In the genomic region with DNA sequence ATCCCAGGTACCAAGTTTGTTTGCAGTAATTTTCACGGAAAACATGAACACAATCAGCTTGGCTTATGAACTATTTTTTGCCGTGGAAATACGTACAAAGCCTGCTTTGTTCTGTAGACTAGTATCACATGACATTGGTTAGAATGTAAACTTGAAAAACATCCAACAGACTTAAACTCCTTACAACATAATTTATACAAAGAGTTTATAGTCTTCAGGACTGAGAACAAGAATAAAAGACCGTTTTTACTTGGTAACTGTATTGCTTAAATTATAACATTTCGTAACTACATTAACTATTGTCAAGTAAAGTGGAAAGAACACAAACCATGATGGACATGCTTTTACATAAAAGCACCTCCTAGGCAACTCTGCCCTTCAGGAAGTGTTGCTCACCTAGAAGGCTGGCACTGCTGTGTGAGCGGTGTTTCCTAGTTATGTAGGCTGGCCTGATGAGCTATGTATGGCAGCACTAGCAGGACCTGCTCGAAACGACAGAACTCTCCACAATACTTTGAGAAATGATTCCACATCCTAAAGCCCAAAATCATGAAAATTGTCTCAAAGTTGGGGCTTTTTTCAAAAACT, we compare ENCODE assay signal across 16 cellular contexts. TPM values are rescaled to one million over a fixed set of nuclear protein-coding genes. Genes with fewer than 3 reads are reported as not detected.
DNase-seq lines count a peak whose midpoint lies in the region; ATAC-seq and TF ChIP-seq lines count a peak whose summit lies in the region.
"Had no signal": no experiment of that assay in that cellular context is flagged by ENCODE, and none has a peak within 500 bp of the region (broad histone marks: within the 10 kb centered on the region; RNA-seq: fewer than 3 reads in every experiment).

No MANE protein-coding gene starts in this region.

- ATAC-seq in naive thymus-derived CD4-positive, alpha-beta T cell, result no peak
- ATAC-seq in HG03159 (IDR thresholded peaks at IDR 0.05; ENCODE audit: unreplicated experiment), result no peak

- CTCF ChIA-PET in naive thymus-derived CD4-positive, alpha-beta T cell (lab: Charles Lee), result interaction anchor here (0.6 to 2.8 kb wide), 11 partner anchors 11 to 393 kb away, joined by 3 to 21 read pairs (median 3); no protein-coding TSS in a partner anchor

- POLR2A ChIA-PET in naive thymus-derived CD4-positive, alpha-beta T cell (lab: Charles Lee), result interaction anchor here (0.9 to 7.9 kb wide), 2 partner anchors 21 to 38 kb away, joined by 3 to 97 read pairs; partner anchors contain the start of gene WDR1

- TF ChIP-seq EP300 in esophagus muscularis mucosa (IDR thresholded peaks at IDR 0.05), result no peak

- H3K4me1 ChIP-seq in ACC112 (ENCODE audit: control insufficient read depth, insufficient read depth, low read length, unreplicated experiment) (peaks cover 3% of the 10 kb centered on the region), esophagus muscularis mucosa (peaks cover 0 to 40% (median 26%) of the 10 kb centered on the region in 4 donors)
- H3K4me1 ChIP-seq in naive thymus-derived CD4-positive, alpha-beta T cell (ENCODE audit: control insufficient read depth in 2 of 2, insufficient read depth in 2 of 2, low read length in 2 of 2), result peaks cover 8 to 42% of the 10 kb centered on the region in 2 donors
- H3K4me1 ChIP-seq: uterus had no signal

- 17% methylated on average over 8 of the region's 8 CpGs for WGBS in esophagus muscularis mucosa

- H3K36me3 ChIP-seq in ACC112 (ENCODE audit: insufficient read depth, low read length) (no peaks in the 10 kb centered on the region), esophagus muscularis mucosa (no peaks in the 10 kb centered on the region)
- H3K36me3 ChIP-seq in naive thymus-derived CD4-positive, alpha-beta T cell (ENCODE audit: control insufficient read depth in 2 of 3, insufficient read depth in 3 of 3, low read length in 3 of 3), result no peaks in the 10 kb centered on the region
- H3K36me3 ChIP-seq: uterus had no signal

- peak overlapping the region; percentile 82 for H2AFZ ChIP-seq in ACC112 (ENCODE audit: low read length, unreplicated experiment)

- H3K27me3 Mint-ChIP-seq in naive thymus-derived CD4-positive, alpha-beta T cell, result no peaks in the 10 kb centered on the region
- H3K27me3 Mint-ChIP-seq: activated T-helper 17 cell treated with anti-CD3 and anti-CD28 coated beads, Interleukin-2, amount 50 U/mL, for 72 hours; stimulated activated naive CD8-positive, alpha-beta T cell treated with anti-CD3 and anti-CD28 coated beads, Interleukin-15, Interleukin-2, amounts not matched to agents 100 ng/mL and 50 ng/mL, for 24 hours had no signal

- no peaks in the 10 kb centered on the region for H3K9me3 ChIP-seq in esophagus muscularis mucosa
- no peaks in the 10 kb centered on the region for H3K9me3 ChIP-seq in naive thymus-derived CD4-positive, alpha-beta T cell (ENCODE audit: control insufficient read depth in 2 of 3, low read length in 3 of 3)
- H3K9me3 ChIP-seq: uterus had no signal

- peak; percentile 33 for DNase-seq in NCI-H1048 (lab: John Stamatoyannopoulos, UW)
- no peak for DNase-seq in esophagus muscularis mucosa (ENCODE audit: extremely low spot score)
- DNase-seq in naive thymus-derived CD4-positive, alpha-beta T cell, result peak in 6 of 9 donors; percentile 4 to 48 (median 26)
- DNase-seq in NCI-H345 (lab: John Stamatoyannopoulos, UW), result no peak
- no peak for DNase-seq in middle frontal gyrus (ENCODE audit: extremely low spot score, low spot score)
- no peak for DNase-seq in COLO668 (lab: John Stamatoyannopoulos, UW; ENCODE audit: unreplicated experiment)
- DNase-seq: activated B cell treated with CpG ODN at 0.5 μM for 24 hours, SHP77 treated with DMSO at 0.1 percent for 48 hours had no signal

- TF ChIP-seq CTCF in esophagus muscularis mucosa (IDR thresholded peaks at IDR 0.05), result no peak

- intact Hi-C loops in esophagus muscularis mucosa (cut with DNase I), result loop anchor here (1.0 to 5.0 kb wide), 3 partner anchors 36 to 394 kb away; no protein-coding TSS in a partner anchor
- intact Hi-C loops in naive thymus-derived CD4-positive, alpha-beta T cell (cut with micrococcal nuclease), result loop anchor here in 1 of 2 donors (2.0 kb wide), 1 partner anchor 140 kb away; no protein-coding TSS in a partner anchor

- peaks cover 32% of the 10 kb centered on the region for H3K27me3 ChIP-seq in ACC112 (ENCODE audit: insufficient read depth, low read length)
- H3K27me3 ChIP-seq in esophagus muscularis mucosa, result no peaks in the 10 kb centered on the region
- H3K27me3 ChIP-seq in naive thymus-derived CD4-positive, alpha-beta T cell (ENCODE audit: control insufficient read depth in 2 of 2, insufficient read depth in 2 of 2, low read length in 2 of 2), result no peaks in the 10 kb centered on the region
- H3K27me3 ChIP-seq: uterus had no signal

- TF ChIP-seq POLR2A in esophagus muscularis mucosa (IDR thresholded peaks at IDR 0.05; ENCODE audit: low read depth), result no peak

- H3K9me3 Mint-ChIP-seq in naive thymus-derived CD4-positive, alpha-beta T cell, result no peaks in the 10 kb centered on the region
- H3K9me3 Mint-ChIP-seq: activated B cell treated with CpG ODN at 0.5 μM for 24 hours; activated T-helper 17 cell treated with anti-CD3 and anti-CD28 coated beads, Interleukin-2, amount 50 U/mL, for 72 hours; CD4-positive, CD25-positive, alpha-beta regulatory T cell; memory B cell; stimulated activated naive CD8-positive, alpha-beta T cell treated with anti-CD3 and anti-CD28 coated beads, Interleukin-15, Interleukin-2, amounts not matched to agents 100 ng/mL and 50 ng/mL, for 24 hours; T-helper 1 cell treated with Interleukin-12 subunit alpha and Interleukin-12 subunit beta and Interleukin-4 antibody, amounts not matched to agents 30 μg/mL and 1 μg/mL, for 36 hours had no signal

- peaks cover 15 to 61% (median 53%) of the 10 kb centered on the region in 7 donors for H3K4me1 Mint-ChIP-seq in naive thymus-derived CD4-positive, alpha-beta T cell

- H3K36me3 Mint-ChIP-seq in naive thymus-derived CD4-positive, alpha-beta T cell, result no peaks in the 10 kb centered on the region
- H3K36me3 Mint-ChIP-seq: CD4-positive, CD25-positive, alpha-beta regulatory T cell; memory B cell had no signal

- H3K27ac ChIP-seq in ACC112 (ENCODE audit: low read depth, low read length) (no peak overlapping the region), esophagus muscularis mucosa (replicated peaks in 1 of 4) (peak overlapping the region; percentile 73 to 76 (median 74))
- no peak overlapping the region for H3K27ac ChIP-seq in naive thymus-derived CD4-positive, alpha-beta T cell (ENCODE audit: low read depth, low read length)

- H3K79me2 ChIP-seq in ACC112 (ENCODE audit: control insufficient read depth, insufficient read depth, low read length, unreplicated experiment), result no peaks in the 10 kb centered on the region

- peak overlapping the region in 2 of 10 donors; percentile 25 to 31 for H3K4me3 Mint-ChIP-seq in naive thymus-derived CD4-positive, alpha-beta T cell
- H3K4me3 Mint-ChIP-seq: activated B cell treated with CpG ODN at 0.5 μM for 24 hours; activated T-helper 17 cell treated with anti-CD3 and anti-CD28 coated beads, Interleukin-2, amount 50 U/mL, for 72 hours; CD4-positive, CD25-positive, alpha-beta regulatory T cell; memory B cell; stimulated activated naive CD8-positive, alpha-beta T cell treated with anti-CD3 and anti-CD28 coated beads, Interleukin-15, Interleukin-2, amounts not matched to agents 100 ng/mL and 50 ng/mL, for 24 hours; T-helper 1 cell treated with Interleukin-12 subunit alpha and Interleukin-12 subunit beta and Interleukin-4 antibody, amounts not matched to agents 30 μg/mL and 1 μg/mL, for 36 hours had no signal

- peak overlapping the region in 7 of 9 donors; percentile 13 to 81 (median 30) for H3K27ac Mint-ChIP-seq in naive thymus-derived CD4-positive, alpha-beta T cell
- H3K27ac Mint-ChIP-seq: activated B cell treated with CpG ODN at 0.5 μM for 24 hours; memory B cell; stimulated activated naive CD8-positive, alpha-beta T cell treated with anti-CD3 and anti-CD28 coated beads, Interleukin-15, Interleukin-2, amounts not matched to agents 100 ng/mL and 50 ng/mL, for 24 hours; T-helper 1 cell treated with Interleukin-12 subunit alpha and Interleukin-12 subunit beta and Interleukin-4 antibody, amounts not matched to agents 30 μg/mL and 1 μg/mL, for 36 hours had no signal

- H3K4me3 ChIP-seq in ACC112 (ENCODE audit: low read depth, low read length) (no peak overlapping the region), esophagus muscularis mucosa (peak overlapping the region in 1 of 4 donors; percentile 14)
- H3K4me3 ChIP-seq in naive thymus-derived CD4-positive, alpha-beta T cell (ENCODE audit: low read length), result no peak overlapping the region
- H3K4me3 ChIP-seq: uterus had no signal

RNA-seq across cellular contexts. Expression of gene WDR1, which starts 41.9 kb away (rescaled TPM):
- total RNA-seq in esophagus muscularis mucosa, result 100 to 1,000 TPM; 361 to 536 (median 485) TPM
- 100 to 1,000 TPM; 242 to 470 (median 330) TPM for total RNA-seq in naive thymus-derived CD4-positive, alpha-beta T cell
- 100 to 1,000 TPM; 268 to 412 TPM for polyA plus RNA-seq in naive thymus-derived CD4-positive, alpha-beta T cell

Comparison
In these comparisons a context has a peak if more than half of its experiments do, and no peak if none do; other contexts are left out.
1. H3K27ac ChIP-seq: peak in esophagus muscularis mucosa (4 of 4); none in ACC112 (single experiment) and naive thymus-derived CD4-positive, alpha-beta T cell (single experiment).
2. DNase-seq: peak in NCI-H1048 (single experiment) and naive thymus-derived CD4-positive, alpha-beta T cell (6 of 9); none in esophagus muscularis mucosa (single experiment), NCI-H345 (single experiment), middle frontal gyrus (single experiment) and COLO668 (single experiment).